Comparison of ENCODE assay signal across 1 cellular context in the genomic region with DNA sequence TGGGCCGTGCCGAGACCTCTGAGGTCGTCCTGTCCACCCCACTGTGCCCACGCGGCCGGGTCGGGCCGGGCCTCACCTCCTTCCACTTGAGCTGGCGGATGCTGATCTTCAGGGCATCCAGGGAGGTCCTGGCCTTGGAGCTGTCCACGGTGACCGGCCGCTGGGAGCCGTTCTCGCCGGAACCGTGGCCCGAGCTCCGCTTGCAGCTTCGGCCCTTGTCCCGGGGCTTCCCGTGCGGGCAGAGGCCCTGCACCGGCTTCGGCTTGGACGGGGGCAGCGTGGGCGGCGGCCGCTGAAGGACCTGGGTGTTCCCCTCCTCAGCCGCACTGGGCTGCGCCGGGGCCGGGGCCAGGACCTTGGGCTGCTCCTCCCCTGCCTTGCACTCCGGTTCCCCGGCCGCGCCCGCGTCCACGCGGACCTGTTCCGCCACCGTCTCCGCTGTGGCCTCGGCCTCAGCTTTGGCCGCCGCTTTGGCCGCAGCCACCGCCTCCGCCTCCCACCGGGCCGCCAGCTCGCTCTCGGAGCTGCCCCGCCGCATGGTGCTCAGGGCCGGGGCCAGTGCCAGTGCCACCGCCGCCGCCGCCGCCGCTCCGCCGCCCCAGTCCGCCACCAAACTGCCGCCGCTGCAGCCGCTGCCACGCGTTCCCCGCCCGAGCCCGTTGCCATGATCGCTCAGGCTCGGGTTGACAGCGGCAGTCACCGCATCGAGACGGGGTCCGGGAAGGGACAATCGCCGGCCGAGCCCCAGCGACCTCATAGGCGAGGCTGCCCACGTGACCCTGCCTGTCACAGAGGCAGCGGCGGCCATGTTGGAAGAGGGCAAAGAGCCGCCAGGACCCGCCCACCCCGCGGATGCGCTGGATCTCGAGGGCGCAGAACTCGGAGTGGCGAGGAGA.
TF ChIP-seq lines count a peak whose summit lies in the region.

A gene with protein sequence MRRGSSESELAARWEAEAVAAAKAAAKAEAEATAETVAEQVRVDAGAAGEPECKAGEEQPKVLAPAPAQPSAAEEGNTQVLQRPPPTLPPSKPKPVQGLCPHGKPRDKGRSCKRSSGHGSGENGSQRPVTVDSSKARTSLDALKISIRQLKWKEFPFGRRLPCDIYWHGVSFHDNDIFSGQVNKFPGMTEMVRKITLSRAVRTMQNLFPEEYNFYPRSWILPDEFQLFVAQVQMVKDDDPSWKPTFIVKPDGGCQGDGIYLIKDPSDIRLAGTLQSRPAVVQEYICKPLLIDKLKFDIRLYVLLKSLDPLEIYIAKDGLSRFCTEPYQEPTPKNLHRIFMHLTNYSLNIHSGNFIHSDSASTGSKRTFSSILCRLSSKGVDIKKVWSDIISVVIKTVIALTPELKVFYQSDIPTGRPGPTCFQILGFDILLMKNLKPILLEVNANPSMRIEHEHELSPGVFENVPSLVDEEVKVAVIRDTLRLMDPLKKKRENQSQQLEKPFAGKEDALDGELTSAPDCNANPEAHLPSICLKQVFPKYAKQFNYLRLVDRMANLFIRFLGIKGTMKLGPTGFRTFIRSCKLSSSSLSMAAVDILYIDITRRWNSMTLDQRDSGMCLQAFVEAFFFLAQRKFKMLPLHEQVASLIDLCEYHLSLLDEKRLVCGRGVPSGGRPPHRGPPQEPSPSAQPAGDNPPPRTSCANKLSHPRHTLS (minus strand): TSS at position 698 of the 896 bp plus-strand sequence. CDS start 160 bp downstream, at position 538.

TF ChIP-seq in HEK293, 187 proteins besides CTCF, POLR2A, EP300 and RAD21 (continued from another document and continues in another):
- TF ChIP-seq, protein P1, sequence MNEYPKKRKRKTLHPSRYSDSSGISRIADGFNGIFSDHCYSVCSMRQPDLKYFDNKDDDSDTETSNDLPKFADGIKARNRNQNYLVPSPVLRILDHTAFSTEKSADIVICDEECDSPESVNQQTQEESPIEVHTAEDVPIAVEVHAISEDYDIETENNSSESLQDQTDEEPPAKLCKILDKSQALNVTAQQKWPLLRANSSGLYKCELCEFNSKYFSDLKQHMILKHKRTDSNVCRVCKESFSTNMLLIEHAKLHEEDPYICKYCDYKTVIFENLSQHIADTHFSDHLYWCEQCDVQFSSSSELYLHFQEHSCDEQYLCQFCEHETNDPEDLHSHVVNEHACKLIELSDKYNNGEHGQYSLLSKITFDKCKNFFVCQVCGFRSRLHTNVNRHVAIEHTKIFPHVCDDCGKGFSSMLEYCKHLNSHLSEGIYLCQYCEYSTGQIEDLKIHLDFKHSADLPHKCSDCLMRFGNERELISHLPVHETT (tag by site-specific recombination; IDR thresholded peaks at IDR 0.05) = peak; percentile 36; the same call in 1 of the 2 replicates
- no peak for TF ChIP-seq ZNF626 (tag by site-specific recombination; IDR thresholded peaks at IDR 0.05)
- TF ChIP-seq ZNF514 (tag by site-specific recombination; IDR thresholded peaks at IDR 0.05) = no peak
- TF ChIP-seq, protein P2, sequence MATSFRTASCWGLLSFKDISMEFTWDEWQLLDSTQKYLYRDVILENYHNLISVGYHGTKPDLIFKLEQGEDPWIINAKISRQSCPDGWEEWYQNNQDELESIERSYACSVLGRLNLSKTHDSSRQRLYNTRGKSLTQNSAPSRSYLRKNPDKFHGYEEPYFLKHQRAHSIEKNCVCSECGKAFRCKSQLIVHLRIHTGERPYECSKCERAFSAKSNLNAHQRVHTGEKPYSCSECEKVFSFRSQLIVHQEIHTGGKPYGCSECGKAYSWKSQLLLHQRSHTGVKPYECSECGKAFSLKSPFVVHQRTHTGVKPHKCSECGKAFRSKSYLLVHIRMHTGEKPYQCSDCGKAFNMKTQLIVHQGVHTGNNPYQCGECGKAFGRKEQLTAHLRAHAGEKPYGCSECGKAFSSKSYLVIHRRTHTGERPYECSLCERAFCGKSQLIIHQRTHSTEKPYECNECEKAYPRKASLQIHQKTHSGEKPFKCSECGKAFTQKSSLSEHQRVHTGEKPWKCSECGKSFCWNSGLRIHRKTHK (tag by site-specific recombination; IDR thresholded peaks at IDR 0.05) = no peak
- TF ChIP-seq, protein P3, sequence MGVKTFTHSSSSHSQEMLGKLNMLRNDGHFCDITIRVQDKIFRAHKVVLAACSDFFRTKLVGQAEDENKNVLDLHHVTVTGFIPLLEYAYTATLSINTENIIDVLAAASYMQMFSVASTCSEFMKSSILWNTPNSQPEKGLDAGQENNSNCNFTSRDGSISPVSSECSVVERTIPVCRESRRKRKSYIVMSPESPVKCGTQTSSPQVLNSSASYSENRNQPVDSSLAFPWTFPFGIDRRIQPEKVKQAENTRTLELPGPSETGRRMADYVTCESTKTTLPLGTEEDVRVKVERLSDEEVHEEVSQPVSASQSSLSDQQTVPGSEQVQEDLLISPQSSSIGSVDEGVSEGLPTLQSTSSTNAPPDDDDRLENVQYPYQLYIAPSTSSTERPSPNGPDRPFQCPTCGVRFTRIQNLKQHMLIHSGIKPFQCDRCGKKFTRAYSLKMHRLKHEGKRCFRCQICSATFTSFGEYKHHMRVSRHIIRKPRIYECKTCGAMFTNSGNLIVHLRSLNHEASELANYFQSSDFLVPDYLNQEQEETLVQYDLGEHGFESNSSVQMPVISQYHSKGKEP (tag by site-specific recombination; IDR thresholded peaks at IDR 0.05) = no peak
- no peak for TF ChIP-seq ZNF341 (tag by site-specific recombination; IDR thresholded peaks at IDR 0.05; ENCODE audit: low read depth)
- TF ChIP-seq, protein P4, sequence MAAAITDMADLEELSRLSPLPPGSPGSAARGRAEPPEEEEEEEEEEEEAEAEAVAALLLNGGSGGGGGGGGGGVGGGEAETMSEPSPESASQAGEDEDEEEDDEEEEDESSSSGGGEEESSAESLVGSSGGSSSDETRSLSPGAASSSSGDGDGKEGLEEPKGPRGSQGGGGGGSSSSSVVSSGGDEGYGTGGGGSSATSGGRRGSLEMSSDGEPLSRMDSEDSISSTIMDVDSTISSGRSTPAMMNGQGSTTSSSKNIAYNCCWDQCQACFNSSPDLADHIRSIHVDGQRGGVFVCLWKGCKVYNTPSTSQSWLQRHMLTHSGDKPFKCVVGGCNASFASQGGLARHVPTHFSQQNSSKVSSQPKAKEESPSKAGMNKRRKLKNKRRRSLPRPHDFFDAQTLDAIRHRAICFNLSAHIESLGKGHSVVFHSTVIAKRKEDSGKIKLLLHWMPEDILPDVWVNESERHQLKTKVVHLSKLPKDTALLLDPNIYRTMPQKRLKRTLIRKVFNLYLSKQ (tag by site-specific recombination; IDR thresholded peaks at IDR 0.05; ENCODE audit: borderline replicate concordance) = no peak
- no peak for TF ChIP-seq ZSCAN23 (tag by site-specific recombination; IDR thresholded peaks at IDR 0.05)
- no peak for TF ChIP-seq BCL11A (tag by site-specific recombination; IDR thresholded peaks at IDR 0.05; ENCODE audit: low read depth)
- TF ChIP-seq ZNF558 (tag by site-specific recombination; IDR thresholded peaks at IDR 0.05) = no peak
- TF ChIP-seq, protein P5, sequence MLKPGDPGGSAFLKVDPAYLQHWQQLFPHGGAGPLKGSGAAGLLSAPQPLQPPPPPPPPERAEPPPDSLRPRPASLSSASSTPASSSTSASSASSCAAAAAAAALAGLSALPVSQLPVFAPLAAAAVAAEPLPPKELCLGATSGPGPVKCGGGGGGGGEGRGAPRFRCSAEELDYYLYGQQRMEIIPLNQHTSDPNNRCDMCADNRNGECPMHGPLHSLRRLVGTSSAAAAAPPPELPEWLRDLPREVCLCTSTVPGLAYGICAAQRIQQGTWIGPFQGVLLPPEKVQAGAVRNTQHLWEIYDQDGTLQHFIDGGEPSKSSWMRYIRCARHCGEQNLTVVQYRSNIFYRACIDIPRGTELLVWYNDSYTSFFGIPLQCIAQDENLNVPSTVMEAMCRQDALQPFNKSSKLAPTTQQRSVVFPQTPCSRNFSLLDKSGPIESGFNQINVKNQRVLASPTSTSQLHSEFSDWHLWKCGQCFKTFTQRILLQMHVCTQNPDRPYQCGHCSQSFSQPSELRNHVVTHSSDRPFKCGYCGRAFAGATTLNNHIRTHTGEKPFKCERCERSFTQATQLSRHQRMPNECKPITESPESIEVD (tag by site-specific recombination; IDR thresholded peaks at IDR 0.05) = no peak
- TF ChIP-seq ZNF518A (tag by site-specific recombination; conservative IDR thresholded peaks at IDR 0.05; ENCODE audit: low read depth) = no peak
- TF ChIP-seq PRDM2 (tag by site-specific recombination; IDR thresholded peaks at IDR 0.05; ENCODE audit: borderline replicate concordance) = no peak
- TF ChIP-seq ZNF624 (tag by site-specific recombination; IDR thresholded peaks at IDR 0.05) = no peak
- TF ChIP-seq, protein P6, sequence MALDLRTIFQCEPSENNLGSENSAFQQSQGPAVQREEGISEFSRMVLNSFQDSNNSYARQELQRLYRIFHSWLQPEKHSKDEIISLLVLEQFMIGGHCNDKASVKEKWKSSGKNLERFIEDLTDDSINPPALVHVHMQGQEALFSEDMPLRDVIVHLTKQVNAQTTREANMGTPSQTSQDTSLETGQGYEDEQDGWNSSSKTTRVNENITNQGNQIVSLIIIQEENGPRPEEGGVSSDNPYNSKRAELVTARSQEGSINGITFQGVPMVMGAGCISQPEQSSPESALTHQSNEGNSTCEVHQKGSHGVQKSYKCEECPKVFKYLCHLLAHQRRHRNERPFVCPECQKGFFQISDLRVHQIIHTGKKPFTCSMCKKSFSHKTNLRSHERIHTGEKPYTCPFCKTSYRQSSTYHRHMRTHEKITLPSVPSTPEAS (tag by site-specific recombination; IDR thresholded peaks at IDR 0.05) = no peak
